In genomic region chr13:51455532-51455931, GRCh38 we compare ENCODE assay signal across 12 cellular contexts.
"Had no signal": no experiment of that assay in that cellular context is flagged by ENCODE, and none has a peak within 500 bp of the region (broad histone marks: within the 10 kb centered on the region; RNA-seq: fewer than 3 reads in every experiment).

No MANE protein-coding gene starts in this region.

- H3K27me3 ChIP-seq: breast epithelium, esophagus squamous epithelium, foreskin keratinocyte, tibial artery, vagina had no signal

- H3K4me3 ChIP-seq: skin epidermis, tibial artery, vagina had no signal

- H3K9me3 ChIP-seq: esophagus squamous epithelium, tibial artery, vagina had no signal

- DNase-seq: activated CD4-positive, alpha-beta T cell treated with anti-CD3 and anti-CD28 coated beads, Interleukin-2, amount 50 U/mL, for 48 hours; activated CD4-positive, CD25-positive, alpha-beta regulatory T cell treated with anti-CD3 and anti-CD28 coated beads, Interleukin-2, amount 50 U/mL, for 72 hours; activated CD8-positive, alpha-beta memory T cell treated with anti-CD3 and anti-CD28 coated beads, Interleukin-2, amount 50 U/mL, for 4 hours; activated naive CD4-positive, alpha-beta T cell treated with anti-CD3 and anti-CD28 coated beads, Interleukin-2, amount 10 ng/mL, durations not matched to agents 7 days and 5 days; anterior cingulate cortex; esophagus squamous epithelium; foreskin keratinocyte; mammary epithelial cell; tibial artery had no signal

- H3K27ac ChIP-seq: foreskin keratinocyte, vagina had no signal

- ATAC-seq: foreskin keratinocyte had no signal
